11 cellular contexts compared by ENCODE assay signal in genomic region chr7:39678935-39679690, GRCh38.
"Had no signal": no experiment of that assay in that cellular context is flagged by ENCODE, and none has a peak within 500 bp of the region (broad histone marks: within the 10 kb centered on the region; RNA-seq: fewer than 3 reads in every experiment).

No MANE protein-coding gene starts in this region.

- DNase-seq: activated CD8-positive, alpha-beta T cell treated with anti-CD3 and anti-CD28 coated beads, Interleukin-2, amount 10 ng/mL, durations not matched to agents 7 days and 5 days; activated naive CD4-positive, alpha-beta T cell; effector CD4-positive, alpha-beta T cell; retina; stimulated activated CD4-positive, alpha-beta T cell treated with anti-CD3 and anti-CD28 coated beads, Interleukin-15, amount 100 ng/mL, for 24 hours; stimulated activated CD4-positive, alpha-beta T cell treated with anti-CD3 and anti-CD28 coated beads, Interleukin-4, amount 100 ng/mL, for 4 hours; stimulated activated naive CD8-positive, alpha-beta T cell treated with anti-CD3 and anti-CD28 coated beads, Interleukin-15, amount 100 ng/mL, for 72 hours; testis; upper lobe of right lung had no signal

- H3K27ac Mint-ChIP-seq: activated CD8-positive, alpha-beta T cell treated with anti-CD3 and anti-CD28 coated beads, Interleukin-2, amount 10 ng/mL, durations not matched to agents 7 days and 5 days; activated T-helper 1 cell treated with anti-CD3 and anti-CD28 coated beads, Interleukin-12 subunit alpha, Interleukin-12 subunit beta, Interleukin-2, Interleukin-4 antibody, amounts not matched to agents 30 ng/mL and 10 ng/mL and 1 ng/mL, durations not matched to agents 14 hours and 24 hours and 36 hours; stimulated activated naive CD8-positive, alpha-beta T cell treated with anti-CD3 and anti-CD28 coated beads, Interleukin-15, amount 100 ng/mL, for 72 hours had no signal

- H3K27me3 Mint-ChIP-seq: stimulated activated naive CD8-positive, alpha-beta T cell treated with anti-CD3 and anti-CD28 coated beads, Interleukin-15, amount 100 ng/mL, for 72 hours had no signal

- H3K27me3 ChIP-seq: testis, upper lobe of right lung had no signal

- ATAC-seq: activated CD8-positive, alpha-beta T cell treated with anti-CD3 and anti-CD28 coated beads, Interleukin-2, amount 10 ng/mL, durations not matched to agents 7 days and 5 days; stimulated activated naive CD8-positive, alpha-beta T cell treated with anti-CD3 and anti-CD28 coated beads, Interleukin-15, amount 100 ng/mL, for 72 hours; upper lobe of right lung had no signal

- H3K36me3 ChIP-seq: upper lobe of right lung had no signal

- H3K4me1 ChIP-seq: testis had no signal

- H3K4me3 ChIP-seq: coronary artery, testis, upper lobe of right lung had no signal

- H3K9me3 ChIP-seq: testis, upper lobe of right lung had no signal

- H3K4me3 Mint-ChIP-seq: activated CD8-positive, alpha-beta T cell treated with anti-CD3 and anti-CD28 coated beads, Interleukin-2, amount 10 ng/mL, durations not matched to agents 7 days and 5 days; activated T-helper 1 cell treated with anti-CD3 and anti-CD28 coated beads, Interleukin-12 subunit alpha, Interleukin-12 subunit beta, Interleukin-2, Interleukin-4 antibody, amounts not matched to agents 30 ng/mL and 10 ng/mL and 1 ng/mL, durations not matched to agents 14 hours and 24 hours and 36 hours; stimulated activated naive CD8-positive, alpha-beta T cell treated with anti-CD3 and anti-CD28 coated beads, Interleukin-15, amount 100 ng/mL, for 72 hours had no signal

- H3K27ac ChIP-seq: coronary artery, testis, upper lobe of right lung had no signal
